Comparison of ENCODE assay signal across 11 cellular contexts in the genomic region with DNA sequence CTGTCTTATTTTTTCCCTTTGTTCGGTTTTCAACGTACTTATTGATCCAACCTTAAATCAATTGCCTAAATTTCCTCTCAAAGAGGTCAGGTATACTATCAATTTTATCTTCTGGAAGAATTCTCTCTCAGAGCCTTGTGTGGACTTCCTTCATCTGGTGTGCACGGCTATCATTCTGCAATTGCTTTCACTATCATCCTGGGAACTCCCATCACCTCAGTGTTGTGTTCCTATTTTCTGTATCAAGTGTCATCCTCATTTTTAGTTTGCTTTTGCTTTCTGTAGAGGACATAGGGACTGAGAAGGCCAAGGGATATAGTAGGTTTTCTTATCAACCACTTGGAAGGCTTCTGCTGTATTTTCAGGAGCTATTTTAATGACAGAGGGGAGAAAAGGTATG. TPM values are rescaled to one million over a fixed set of nuclear protein-coding genes. Genes with fewer than 3 reads are reported as not detected.
DNase-seq lines count a peak whose midpoint lies in the region; ATAC-seq and TF ChIP-seq lines count a peak whose summit lies in the region.
"Had no signal": no experiment of that assay in that cellular context is flagged by ENCODE, and none has a peak within 500 bp of the region (broad histone marks: within the 10 kb centered on the region; RNA-seq: fewer than 3 reads in every experiment).

No MANE protein-coding gene starts in this region.

- no peak overlapping the region for H2AK5ac ChIP-seq in trophoblast cell (ENCODE audit: low read length)

- no peaks in the 10 kb centered on the region for H3K9me2 ChIP-seq in hepatocyte (replicated peaks; ENCODE audit: insufficient read depth)

- no peak overlapping the region for H3K9ac ChIP-seq in trophoblast cell (ENCODE audit: low read length)

- H3K79me2 ChIP-seq in trophoblast cell (ENCODE audit: control insufficient read depth, insufficient read depth, low read length, poor library complexity) (peaks cover 2% of the 10 kb centered on the region), hepatocyte (peaks cover 39% of the 10 kb centered on the region)

- H3K4ac ChIP-seq in trophoblast cell (ENCODE audit: low read depth, low read length): peak overlapping the region; percentile 29

- H2BK120ac ChIP-seq in trophoblast cell (ENCODE audit: insufficient read depth, low read length, poor library complexity): no peak overlapping the region

- H2BK5ac ChIP-seq in trophoblast cell (ENCODE audit: low read depth, low read length, poor library complexity): no peak overlapping the region

- no peak for TF ChIP-seq CTCF in GM06990 (IDR thresholded peaks at IDR 0.05; ENCODE audit: insufficient read depth, low read length, poor library complexity, severe bottlenecking)
- TF ChIP-seq CTCF in HL-60 (IDR thresholded peaks at IDR 0.05; ENCODE audit: insufficient read depth, low read length): no peak
- no peak for TF ChIP-seq CTCF in coronary artery (IDR thresholded peaks at IDR 0.05)
- TF ChIP-seq CTCF in hepatocyte (IDR thresholded peaks at IDR 0.05; ENCODE audit: poor library complexity): no peak

- H3K4me3 ChIP-seq in GM06990 (replicated peaks; ENCODE audit: low read depth, low read length) (peak overlapping the region; percentile 29), HL-60 (replicated peaks; ENCODE audit: insufficient read depth, low read length) (no peak overlapping the region), coronary artery (no peak overlapping the region), trophoblast cell (ENCODE audit: low read depth, low read length) (no peak overlapping the region), hepatocyte (no peak overlapping the region)

- DNase-seq in GM06990 (ENCODE audit: extremely low read depth, insufficient read length) (no peak), HL-60 (ENCODE audit: low read depth in 1 of 2, low spot score in 1 of 2) (no peak), coronary artery (ENCODE audit: low spot score) (no peak), trophoblast cell (no peak), hepatocyte (ENCODE audit: low spot score) (no peak), NCI-H82 (lab: John Stamatoyannopoulos, UW) (no peak), amniotic stem cell (lab: John Stamatoyannopoulos, UW) (no peak)
- DNase-seq: activated CD4-positive, alpha-beta T cell treated with anti-CD3 and anti-CD28 coated beads, Interleukin-2, amount 50 U/mL, for 1 hour; DMS79; NK-92 treated with Interleukin-12 subunit alpha and Interleukin-12 subunit beta, amount 100 ng/mL, for 24 hours had no signal

- no CpG with 5 or more reads among the region's 3 CpGs for WGBS in trophoblast cell (ENCODE audit: extremely low coverage, insufficient coverage, insufficient read length)
- WGBS in hepatocyte (ENCODE audit: low lambda C conversion rate, missing lambda C conversion rate): 94% methylated on average over 3 of the region's 3 CpGs

- no peak overlapping the region for H3K14ac ChIP-seq in trophoblast cell (ENCODE audit: low read length)

- H3K9me3 ChIP-seq in trophoblast cell (ENCODE audit: insufficient read depth, low read depth, low read length): no peaks in the 10 kb centered on the region
- no peaks in the 10 kb centered on the region for H3K9me3 ChIP-seq in hepatocyte (ENCODE audit: low read depth)

- H4K12ac ChIP-seq in trophoblast cell (ENCODE audit: low read depth, low read length): no peak overlapping the region

- no peak overlapping the region for H2BK12ac ChIP-seq in trophoblast cell (ENCODE audit: low read length)

- no peak for ATAC-seq in GM19397 (IDR thresholded peaks at IDR 0.05; ENCODE audit: unreplicated experiment)

- H3K18ac ChIP-seq in trophoblast cell (ENCODE audit: low read length): no peak overlapping the region

- H3K4me2 ChIP-seq in trophoblast cell (ENCODE audit: low read length): no peak overlapping the region
- H3K4me2 ChIP-seq in hepatocyte: no peak overlapping the region

- H3K79me1 ChIP-seq in trophoblast cell (ENCODE audit: low read length): no peaks in the 10 kb centered on the region

- H4K8ac ChIP-seq in trophoblast cell (ENCODE audit: low read depth, low read length): no peak overlapping the region

- H2AFZ ChIP-seq in trophoblast cell (ENCODE audit: insufficient read depth, low read length, poor library complexity) (no peak overlapping the region), hepatocyte (no peak overlapping the region)

- H4K91ac ChIP-seq in trophoblast cell (ENCODE audit: low read depth, low read length): no peak overlapping the region

- H3K27me3 ChIP-seq in GM06990 (replicated peaks; ENCODE audit: control insufficient read depth, insufficient read depth, low read length) (no peaks in the 10 kb centered on the region), HL-60 (ENCODE audit: insufficient read depth, poor library complexity, severe bottlenecking) (no peaks in the 10 kb centered on the region), trophoblast cell (ENCODE audit: insufficient read depth, low read length) (no peaks in the 10 kb centered on the region), hepatocyte (no peaks in the 10 kb centered on the region)

- no peak overlapping the region for H3K23ac ChIP-seq in trophoblast cell (ENCODE audit: low read length)

- no peaks in the 10 kb centered on the region for H4K20me1 ChIP-seq in hepatocyte (ENCODE audit: insufficient read depth, poor library complexity, severe bottlenecking)

- H3K27ac ChIP-seq in HL-60 (replicated peaks): peak overlapping the region; percentile 3; the same call in 1 of the 2 replicates
- peak overlapping the region; percentile 79 to 92 for H3K27ac ChIP-seq in coronary artery
- no peak overlapping the region for H3K27ac ChIP-seq in trophoblast cell (ENCODE audit: low read depth, low read length)
- H3K27ac ChIP-seq in hepatocyte: no peak overlapping the region

- H3K4me1 ChIP-seq in trophoblast cell (ENCODE audit: control insufficient read depth in 1 of 2, insufficient read depth in 2 of 2, low read length in 2 of 2) (peaks cover 2 to 3% of the 10 kb centered on the region in 2 experiments), hepatocyte (ENCODE audit: insufficient read depth) (peaks cover 32% of the 10 kb centered on the region)

- no peaks in the 10 kb centered on the region for H3K36me3 ChIP-seq in GM06990 (ENCODE audit: control insufficient read depth, insufficient read depth, low read length)
- H3K36me3 ChIP-seq in trophoblast cell (ENCODE audit: control insufficient read depth in 1 of 2, insufficient read depth in 2 of 2, low read length in 2 of 2): peaks cover 9 to 20% of the 10 kb centered on the region in 2 experiments
- H3K36me3 ChIP-seq in hepatocyte (replicated peaks; ENCODE audit: insufficient read depth, low read depth): no peaks in the 10 kb centered on the region

RNA-seq across cellular contexts. Expression of gene STOM, which starts 11.3 kb away (rescaled TPM):
- 125 and 136 TPM in 2 replicates for polyA plus RNA-seq in trophoblast cell (2013)
- 130 and 156 TPM in 2 replicates for total RNA-seq in hepatocyte
- 85.5 and 93.7 TPM in 2 replicates for polyA plus RNA-seq in hepatocyte

Comparison
In these comparisons a context has a peak if more than half of its experiments do, and no peak if none do; other contexts are left out.
1. H3K27ac ChIP-seq: peak in HL-60 (single experiment) and coronary artery (2 of 2); none in trophoblast cell (single experiment) and hepatocyte (single experiment).